ENCODE assay signal across 24 cellular contexts in the genomic region with DNA sequence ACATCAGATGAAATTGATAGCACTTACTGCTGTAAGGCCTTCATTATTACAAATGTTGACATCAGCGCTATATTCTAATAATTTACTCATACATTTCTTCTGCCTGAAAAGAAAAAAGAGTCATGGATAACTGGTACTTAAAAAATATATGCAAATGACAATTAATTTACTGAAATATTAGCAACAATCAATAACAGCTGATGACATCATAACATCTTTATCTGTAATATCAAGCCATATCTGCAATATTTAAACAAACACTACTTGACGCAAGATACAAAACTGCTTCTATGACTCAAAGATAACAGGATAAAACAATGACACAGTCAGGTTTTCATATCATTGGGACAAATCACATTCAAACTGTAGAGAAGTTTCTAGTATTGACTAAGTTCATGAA.
"Had no signal": no experiment of that assay in that cellular context is flagged by ENCODE, and none has a peak within 500 bp of the region (broad histone marks: within the 10 kb centered on the region; RNA-seq: fewer than 3 reads in every experiment).

No MANE protein-coding gene starts in this region.

- H3K9ac ChIP-seq: KMS-11 had no signal

- H3K4me3 ChIP-seq: SJSA1, SK-N-MC had no signal

- DNase-seq: IMR-90, Kasumi-1, MM.1S, NCI-H1092 treated with DMSO at 0.1 percent for 48 hours, NCI-H1436, NCI-H187, NCI-H2029, NCI-H2081 treated with DMSO at 0.1 percent for 48 hours, NCI-H2171, NCI-H226, NCI-H446, NCI-H510A, NCI-H524 treated with DMSO at 0.1 percent for 48 hours, NCI-H69, NCI-H774, Right ventricle myocardium superior, RPMI8226, SIG-M5, SW 1271 had no signal

- H3K4me1 ChIP-seq: SJSA1 had no signal

- H3K27ac ChIP-seq: HL-60, KMS-11, SJSA1, SK-N-MC had no signal

- H3K9me3 ChIP-seq: SJSA1 had no signal

- FAIRE-seq: RCC 7860 had no signal

- H3K4me2 ChIP-seq: KMS-11 had no signal

- H3K27me3 ChIP-seq: SJSA1 had no signal
